Comparison of ENCODE assay signal across 34 cellular contexts in the genomic region with DNA sequence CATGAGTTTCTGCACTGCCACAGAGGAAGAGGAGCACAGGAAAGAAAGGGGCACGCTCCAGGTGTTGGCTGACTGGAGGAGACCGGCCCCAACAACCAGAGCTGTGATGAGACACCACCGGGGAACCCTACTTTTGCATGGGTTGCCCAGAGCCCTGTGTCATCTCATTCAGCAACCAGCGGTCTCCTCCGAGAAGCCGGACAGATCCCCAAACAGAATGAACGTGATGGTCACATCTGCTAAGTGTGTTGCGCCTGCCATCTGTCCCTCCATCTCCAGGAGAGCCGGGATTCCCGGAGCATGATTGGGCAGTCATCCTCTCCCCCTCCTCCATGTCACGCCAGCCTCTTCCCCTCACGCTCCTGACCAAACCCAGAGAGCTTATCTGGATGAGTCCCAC.
"Had no signal": no experiment of that assay in that cellular context is flagged by ENCODE, and none has a peak within 500 bp of the region (broad histone marks: within the 10 kb centered on the region; RNA-seq: fewer than 3 reads in every experiment).

No MANE protein-coding gene starts in this region.

- H3K36me3 ChIP-seq: cardiac muscle cell, colonic mucosa, gastrocnemius medialis, ovary, prostate gland, WERI-Rb-1 had no signal

- FAIRE-seq: endometrium, small intestine had no signal

- H3K4me2 ChIP-seq: hepatocyte had no signal

- H3K4me1 Mint-ChIP-seq: brain had no signal

- H3K79me2 ChIP-seq: hepatocyte had no signal

- H3K27ac Mint-ChIP-seq: brain; natural killer cell treated with Interleukin-12 subunit alpha and Interleukin-12 subunit beta and Interleukin-15 and Interleukin-18, amount 100 ng/mL, for 72 hours; stimulated activated naive B cell treated with anti-CD40 and anti-IgM and Interleukin-4, amounts not matched to agents 10 μg/mL and 1 μg/mL and 100 μg/mL, for 72 hours; T-helper 1 cell treated with Interleukin-12 subunit alpha and Interleukin-12 subunit beta and Interleukin-4 antibody, amounts not matched to agents 30 μg/mL and 1 μg/mL, for 36 hours had no signal

- H3K27me3 Mint-ChIP-seq: natural killer cell treated with Interleukin-12 subunit alpha and Interleukin-12 subunit beta and Interleukin-15 and Interleukin-18, amount 100 ng/mL, for 72 hours; stimulated activated naive B cell treated with anti-CD40 and anti-IgM and Interleukin-4, amounts not matched to agents 10 μg/mL and 1 μg/mL and 100 μg/mL, for 72 hours had no signal

- H3K9me3 ChIP-seq: adrenal gland, ascending aorta, colonic mucosa, gastrocnemius medialis, left ventricle myocardium inferior, mucosa of descending colon, neutrophil, ovary, prostate gland, sigmoid colon, tibial nerve had no signal

- H3K4me1 ChIP-seq: ascending aorta, colonic mucosa, gastrocnemius medialis, prostate gland had no signal

- H3K4me3 Mint-ChIP-seq: brain; natural killer cell treated with Interleukin-12 subunit alpha and Interleukin-12 subunit beta and Interleukin-15 and Interleukin-18, amount 100 ng/mL, for 72 hours; stimulated activated naive B cell treated with anti-CD40 and anti-IgM and Interleukin-4, amounts not matched to agents 10 μg/mL and 1 μg/mL and 100 μg/mL, for 72 hours; T-helper 1 cell treated with Interleukin-12 subunit alpha and Interleukin-12 subunit beta and Interleukin-4 antibody, amounts not matched to agents 30 μg/mL and 1 μg/mL, for 36 hours had no signal

- H3K36me3 Mint-ChIP-seq: brain had no signal

- H3K9me3 Mint-ChIP-seq: activated naive CD4-positive, alpha-beta T cell treated with anti-CD3 and anti-CD28 coated beads, Interleukin-2, amount 50 U/mL, for 72 hours; natural killer cell treated with Interleukin-12 subunit alpha and Interleukin-12 subunit beta and Interleukin-15 and Interleukin-18, amount 100 ng/mL, for 72 hours; stimulated activated naive B cell treated with anti-CD40 and anti-IgM and Interleukin-4, amounts not matched to agents 10 μg/mL and 1 μg/mL and 100 μg/mL, for 72 hours; T-helper 1 cell treated with Interleukin-12 subunit alpha and Interleukin-12 subunit beta and Interleukin-4 antibody, amounts not matched to agents 30 μg/mL and 1 μg/mL, for 36 hours had no signal

- H3K27ac ChIP-seq: adrenal gland, ascending aorta, cardiac muscle cell, colonic mucosa, gastrocnemius medialis, hepatocyte, neutrophil, ovary, prostate gland, sigmoid colon, tibial nerve, WERI-Rb-1 had no signal

- H3K27me3 ChIP-seq: adrenal gland, ascending aorta, cardiac muscle cell, colonic mucosa, gastrocnemius medialis, hepatocyte, neutrophil, ovary, sigmoid colon, tibial nerve had no signal

- ATAC-seq: activated naive CD4-positive, alpha-beta T cell treated with anti-CD3 and anti-CD28 coated beads, Interleukin-2, amount 50 U/mL, for 72 hours; gastrocnemius medialis; mucosa of descending colon; natural killer cell treated with Interleukin-12 subunit alpha and Interleukin-12 subunit beta and Interleukin-15 and Interleukin-18, amount 100 ng/mL, for 72 hours; stimulated activated naive B cell treated with anti-CD40 and anti-IgM and Interleukin-4, amounts not matched to agents 10 μg/mL and 1 μg/mL and 100 μg/mL, for 72 hours had no signal

- DNase-seq: activated CD4-positive, alpha-beta T cell treated with anti-CD3 and anti-CD28 coated beads, Interleukin-2, amount 50 U/mL, for 1 hour; activated CD4-positive, CD25-positive, alpha-beta regulatory T cell treated with anti-CD3 and anti-CD28 coated beads, Interleukin-2, amount 50 U/mL, for 72 hours; activated naive CD4-positive, alpha-beta T cell; cerebellar nuclear complex; colonic mucosa; effector CD8-positive, alpha-beta T cell; erythroblast; gastrocnemius medialis; islet precursor cell; left ventricle myocardium inferior; mesendoderm; mucosa of descending colon; ovary; retina; sigmoid colon; small intestine; stimulated activated CD4-positive, alpha-beta T cell treated with anti-CD3 and anti-CD28 coated beads, Interleukin-4, amount 100 ng/mL, for 24 hours; stimulated activated naive B cell treated with anti-CD40 and anti-IgM and Interleukin-4, amounts not matched to agents 10 μg/mL and 1 μg/mL and 100 μg/mL, for 72 hours; SW 1271; T1000; WERI-Rb-1 had no signal

- H2AFZ ChIP-seq: hepatocyte had no signal

- H3K4me3 ChIP-seq: adrenal gland, ascending aorta, cardiac muscle cell, colonic mucosa, gastrocnemius medialis, hepatocyte, left ventricle myocardium inferior, lung, mucosa of descending colon, ovary, prostate gland, sigmoid colon, tibial nerve had no signal
